In the genomic region with DNA sequence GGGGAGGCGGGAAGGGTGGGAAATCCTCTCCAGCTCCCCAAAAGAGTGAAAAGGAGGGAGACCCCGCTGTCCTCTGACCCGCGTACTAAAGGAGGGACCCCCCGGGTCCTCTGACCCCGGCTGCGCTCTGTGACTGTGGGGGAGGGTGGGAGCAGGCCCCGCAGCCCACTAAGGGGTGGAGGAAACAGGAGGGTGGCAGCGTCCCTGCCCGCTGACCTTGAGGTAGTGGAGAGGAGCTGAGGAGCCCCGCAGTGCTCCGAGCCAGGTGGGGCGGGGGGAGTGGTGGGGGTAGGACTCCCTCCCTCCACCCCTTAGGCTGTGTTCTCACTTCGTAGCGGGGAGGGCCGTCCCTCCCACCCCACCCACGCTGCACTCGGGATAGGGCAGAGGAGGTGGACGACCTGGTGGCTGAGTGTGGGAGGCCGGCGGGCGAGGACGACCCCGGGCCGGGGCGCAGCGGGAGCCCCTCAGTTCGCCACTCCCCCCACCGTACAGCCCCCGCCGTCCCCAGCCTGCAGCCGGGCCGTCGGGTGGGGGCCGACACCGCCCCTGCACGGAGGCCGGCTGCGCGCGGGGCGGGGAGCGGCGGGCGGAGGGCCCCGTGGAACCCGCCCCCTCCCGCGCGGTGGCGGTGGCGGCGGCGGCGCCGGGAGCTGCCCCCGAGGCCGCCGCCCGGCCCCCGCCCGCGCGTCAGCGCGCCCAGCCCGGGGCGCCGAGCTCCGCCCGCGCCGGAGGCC, we compare ENCODE assay signal across 11 cellular contexts. TPM values are rescaled to one million over a fixed set of nuclear protein-coding genes. Genes with fewer than 3 reads are reported as not detected.
DNase-seq lines count a peak whose midpoint lies in the region; ATAC-seq, FAIRE-seq and TF ChIP-seq lines count a peak whose summit lies in the region.
"Had no signal": no experiment of that assay in that cellular context is flagged by ENCODE, and none has a peak within 500 bp of the region (broad histone marks: within the 10 kb centered on the region; RNA-seq: fewer than 3 reads in every experiment).

Gene ADCY2 (plus strand): TSS at position 707 of the 737 bp plus-strand sequence. CDS start 159 bp downstream, outside the sequence.

- H3K9me3 Mint-ChIP-seq in GM23338 (no peaks in the 10 kb centered on the region), astrocyte (ENCODE audit: unreplicated experiment) (no peaks in the 10 kb centered on the region)
- H3K9me3 Mint-ChIP-seq in activated naive CD4-positive, alpha-beta T cell treated with anti-CD3 and anti-CD28 coated beads for 36 hours = no peaks in the 10 kb centered on the region

- H4K20me1 ChIP-seq in GM23338 (replicated peaks; ENCODE audit: insufficient read depth) = no peaks in the 10 kb centered on the region
- H4K20me1 ChIP-seq in astrocyte (ENCODE audit: insufficient read depth, low read length) = no peaks in the 10 kb centered on the region

- FAIRE-seq in astrocyte (lab: Jason Lieb, UNC) = no peak

- H3K9ac ChIP-seq in astrocyte (ENCODE audit: low read length) (peak within 1 kb of the TSS; percentile 10), iPS-20b (ENCODE audit: low read depth, low read length) (peak within 1 kb of the TSS; percentile 73; the same call in 1 of the 2 replicates)

- H2AFZ ChIP-seq in GM23338 (no peak within 1 kb of the TSS), astrocyte (ENCODE audit: low read depth, low read length) (peak within 1 kb of the TSS; percentile 88)

- H3K36me3 Mint-ChIP-seq in GM23338 (ENCODE audit: low read depth) (no peaks in the 10 kb centered on the region; the same call in 2 of the 3 replicates), astrocyte (ENCODE audit: low read depth, unreplicated experiment) (no peaks in the 10 kb centered on the region)
- no peaks in the 10 kb centered on the region for H3K36me3 Mint-ChIP-seq in activated naive CD4-positive, alpha-beta T cell treated with anti-CD3 and anti-CD28 coated beads for 36 hours (ENCODE audit: low read depth)

- H3K4me3 ChIP-seq in GM23338 (peak within 1 kb of the TSS; percentile 95), astrocyte (ENCODE audit: insufficient read depth, low read depth, low read length) (peak within 1 kb of the TSS; percentile 46), iPS-20b (ENCODE audit: low read length) (peak within 1 kb of the TSS; percentile 87), sigmoid colon (peak within 1 kb of the TSS; percentile 48 to 70 (median 60))

- H3K4me1 ChIP-seq in GM23338 (ENCODE audit: insufficient read depth) = peaks cover 44% of the 10 kb centered on the region
- no peaks in the 10 kb centered on the region for H3K4me1 ChIP-seq in astrocyte (ENCODE audit: insufficient read depth, low read length)
- peaks cover 26% of the 10 kb centered on the region; the same call in 1 of the 2 replicates for H3K4me1 ChIP-seq in iPS-20b (ENCODE audit: insufficient read depth, low read length)
- H3K4me1 ChIP-seq in sigmoid colon = peaks cover 0 to 18% (median 11%) of the 10 kb centered on the region in 4 donors

- CTCF ChIA-PET in activated naive CD4-positive, alpha-beta T cell treated with anti-CD3 and anti-CD28 coated beads for 36 hours (lab: Charles Lee) = no interaction called here

- H3K9me3 ChIP-seq in astrocyte (ENCODE audit: insufficient read depth, low read depth, low read length) = no peaks in the 10 kb centered on the region
- H3K9me3 ChIP-seq in iPS-20b (ENCODE audit: insufficient read depth, low read depth, low read length) = no peaks in the 10 kb centered on the region
- no peaks in the 10 kb centered on the region for H3K9me3 ChIP-seq in sigmoid colon

- DNase-seq in GM23338 (ENCODE audit: low spot score) (peak; percentile 49), astrocyte (ENCODE audit: low read depth) (no peak), sigmoid colon (no peak), HPDE6-E6E7 (ENCODE audit: extremely low spot score) (no peak)
- no peak for DNase-seq in activated naive CD4-positive, alpha-beta T cell treated with anti-CD3 and anti-CD28 coated beads for 36 hours
- no peak for DNase-seq in stimulated activated CD4-positive, alpha-beta T cell treated with anti-CD3 and anti-CD28 coated beads, Interleukin-2, amount 100 ng/mL, for 24 hours
- DNase-seq: foreskin melanocyte, NCI-H1417 treated with DMSO at 0.1 percent for 48 hours had no signal

- intact Hi-C loops in sigmoid colon (cut with DNase I) = loop anchor here (1.0 to 10.0 kb wide), 5 partner anchors 182 to 421 kb away; no protein-coding TSS in a partner anchor
- intact Hi-C loops in activated naive CD4-positive, alpha-beta T cell treated with anti-CD3 and anti-CD28 coated beads for 36 hours (cut with micrococcal nuclease) = loop anchor here (10.0 kb wide), 1 partner anchor 359 kb away; no protein-coding TSS in a partner anchor

- H3K27me3 Mint-ChIP-seq in GM23338 (ENCODE audit: insufficient read depth, low read depth, poor library complexity) (peaks cover 21% of the 10 kb centered on the region), astrocyte (ENCODE audit: low read depth, unreplicated experiment) (no peaks in the 10 kb centered on the region)
- H3K27me3 Mint-ChIP-seq in activated naive CD4-positive, alpha-beta T cell treated with anti-CD3 and anti-CD28 coated beads for 36 hours (ENCODE audit: low read depth) = peaks cover 36% of the 10 kb centered on the region

- no peaks in the 10 kb centered on the region; the same call in 1 of the 2 replicates for H3K36me3 ChIP-seq in GM23338 (ENCODE audit: insufficient read depth)
- H3K36me3 ChIP-seq in astrocyte (ENCODE audit: insufficient read depth, low read length) = no peaks in the 10 kb centered on the region
- H3K36me3 ChIP-seq in iPS-20b (ENCODE audit: insufficient read depth, low read depth, low read length) = no peaks in the 10 kb centered on the region
- H3K36me3 ChIP-seq in sigmoid colon = no peaks in the 10 kb centered on the region

- TF ChIP-seq EP300 in sigmoid colon (IDR thresholded peaks at IDR 0.05) = no peak

- peak within 1 kb of the TSS; percentile 57; the same call in 1 of the 2 replicates for H3K27ac ChIP-seq in GM23338 (ENCODE audit: low read depth)
- no peak within 1 kb of the TSS for H3K27ac ChIP-seq in astrocyte (ENCODE audit: low read depth, low read length)
- no peak within 1 kb of the TSS for H3K27ac ChIP-seq in iPS-20b (ENCODE audit: low read length)
- H3K27ac ChIP-seq in sigmoid colon = peak within 1 kb of the TSS; percentile 72 to 79 (median 74)

- peak within 1 kb of the TSS; percentile 87 for H3K4me3 Mint-ChIP-seq in GM23338
- H3K4me3 Mint-ChIP-seq in astrocyte (ENCODE audit: unreplicated experiment) = peak within 1 kb of the TSS; percentile 75
- no peak within 1 kb of the TSS for H3K4me3 Mint-ChIP-seq in activated naive CD4-positive, alpha-beta T cell treated with anti-CD3 and anti-CD28 coated beads for 36 hours

- H3K27me3 ChIP-seq in GM23338 (ENCODE audit: insufficient read depth) (no peaks in the 10 kb centered on the region), astrocyte (ENCODE audit: insufficient read depth, low read length) (peaks cover 27% of the 10 kb centered on the region), iPS-20b (ENCODE audit: insufficient read depth, low read length) (peaks cover 25% of the 10 kb centered on the region), sigmoid colon (peaks cover 0 to 3% (median 0%) of the 10 kb centered on the region in 3 donors)

- H3K4me2 ChIP-seq in GM23338 (peak within 1 kb of the TSS; percentile 89), astrocyte (ENCODE audit: low read length) (peak within 1 kb of the TSS; percentile 78)

- peak; percentile 29 for ATAC-seq in GM23338
- ATAC-seq in GM18907 (IDR thresholded peaks at IDR 0.05; ENCODE audit: unreplicated experiment) = no peak

- H3K4me1 Mint-ChIP-seq in GM23338 (peaks cover 61% of the 10 kb centered on the region), astrocyte (ENCODE audit: low read depth, unreplicated experiment) (no peaks in the 10 kb centered on the region)
- H3K4me1 Mint-ChIP-seq in activated naive CD4-positive, alpha-beta T cell treated with anti-CD3 and anti-CD28 coated beads for 36 hours (ENCODE audit: low read depth) = peaks cover 6% of the 10 kb centered on the region

- TF ChIP-seq CTCF in GM23338 (conservative IDR thresholded peaks at IDR 0.05; ENCODE audit: low read depth in 2 of 2) (no peak), astrocyte (IDR thresholded peaks at IDR 0.05; ENCODE audit: insufficient read depth, low read depth, low read length) (no peak), sigmoid colon (IDR thresholded peaks at IDR 0.05) (no peak)

- H3K27ac Mint-ChIP-seq in GM23338 (peak within 1 kb of the TSS; percentile 26; the same call in 1 of the 2 replicates), astrocyte (ENCODE audit: unreplicated experiment) (no peak within 1 kb of the TSS)
- H3K27ac Mint-ChIP-seq in activated naive CD4-positive, alpha-beta T cell treated with anti-CD3 and anti-CD28 coated beads for 36 hours = no peak within 1 kb of the TSS

- H3K79me2 ChIP-seq in GM23338 (replicated peaks; ENCODE audit: insufficient read depth) = peaks cover 63% of the 10 kb centered on the region
- H3K79me2 ChIP-seq in astrocyte (ENCODE audit: insufficient read depth, low read length) = no peaks in the 10 kb centered on the region

- no peak for TF ChIP-seq POLR2A in sigmoid colon (IDR thresholded peaks at IDR 0.05)

- H3K9me2 ChIP-seq in GM23338 (ENCODE audit: insufficient read depth) = no peaks in the 10 kb centered on the region

- 2 to 3% methylated on average over 72 to 73 of the region's 73 CpGs for WGBS in sigmoid colon, 2 donors

- no peaks in the 10 kb centered on the region for H3F3A ChIP-seq in GM23338 (replicated peaks; ENCODE audit: low read depth)

TF ChIP-seq in GM23338, 12 proteins besides CTCF, POLR2A, EP300 and RAD21 (continues in another document):
- TF ChIP-seq ZNF331 (CRISPR knock-in tag; IDR thresholded peaks at IDR 0.05; ENCODE audit: low read depth) (no peak), JUNB (IDR thresholded peaks at IDR 0.05; ENCODE audit: unreplicated experiment) (no peak), ETS1 (IDR thresholded peaks at IDR 0.05) (no peak)

RNA-seq across cellular contexts. Expression of gene ADCY2, which starts in this region (rescaled TPM):
- total RNA-seq in GM23338 (2014; rRNA removed; shearing (Covaris generic)) = 49.3 and 74.9 TPM in 2 replicates
- polyA plus RNA-seq in GM23338 (2016; fragmentation: Nextera tagmentation; extraction: Ambion mirVana) (20.0 and 23.8 TPM in 2 replicates), sigmoid colon (1 to 10 TPM in 1 of 3 donors, under 1 TPM in 2; 0.69 to 7.2 (median 0.90) TPM)
- total RNA-seq in astrocyte (3.7 and 5.7 TPM in 2 replicates), sigmoid colon (1 to 10 TPM; 4.3 to 9.5 (median 5.1) TPM)
- not detected for total RNA-seq in activated naive CD4-positive, alpha-beta T cell treated with anti-CD3 and anti-CD28 coated beads for 36 hours
- total RNA-seq: T-helper 1 cell treated with Interleukin-12 subunit alpha and Interleukin-12 subunit beta and Interleukin-4 antibody, amounts not matched to agents 30 ng/mL and 1 ng/mL, for 36 hours had no signal

Comparison
In these comparisons a context has a peak if more than half of its experiments do, and no peak if none do; other contexts are left out.
1. H3K27ac ChIP-seq: peak in GM23338 (single experiment) and sigmoid colon (4 of 4); none in astrocyte (single experiment) and iPS-20b (single experiment).
2. Peak in every context shown above with its lines, with median percentiles within 50 percentile points of each other: H3K4me3 ChIP-seq.